In the genomic region with DNA sequence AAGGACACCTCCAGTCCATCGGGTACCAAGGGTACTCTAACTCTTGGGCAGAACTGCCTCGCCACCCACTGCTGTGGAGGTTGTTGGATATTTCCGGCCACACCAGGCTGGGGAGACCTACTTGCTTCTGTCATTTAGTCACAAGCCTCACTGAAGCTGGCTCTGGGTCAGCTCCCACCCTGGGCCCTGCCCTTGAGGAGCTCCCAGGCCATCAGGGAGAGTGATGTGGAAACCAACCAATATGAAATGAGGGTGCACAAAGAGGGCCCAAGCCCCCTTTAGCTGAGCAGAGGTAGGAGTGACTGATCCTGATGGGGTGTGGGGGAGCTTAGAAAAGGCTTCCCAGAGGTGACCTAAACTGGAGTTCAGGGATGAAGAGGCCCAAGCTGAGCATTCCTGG, we compare ENCODE assay signal across 18 cellular contexts. TPM values are rescaled to one million over a fixed set of nuclear protein-coding genes. Genes with fewer than 3 reads are reported as not detected.
DNase-seq lines count a peak whose midpoint lies in the region; TF ChIP-seq lines count a peak whose summit lies in the region.
"Had no signal": no experiment of that assay in that cellular context is flagged by ENCODE, and none has a peak within 500 bp of the region (broad histone marks: within the 10 kb centered on the region; RNA-seq: fewer than 3 reads in every experiment).

No MANE protein-coding gene starts in this region.

- H4K20me1 ChIP-seq in osteoblast (ENCODE audit: insufficient read depth, low read length), result no peaks in the 10 kb centered on the region

- H2AFZ ChIP-seq in osteoblast (ENCODE audit: low read length), result no peak overlapping the region

- no peak overlapping the region for H3K4me3 ChIP-seq in osteoblast (ENCODE audit: insufficient read depth, low read length)
- H3K4me3 ChIP-seq: A549; BLaER1 treated with 17β-estradiol and CSF1 and Interleukin-3, amounts not matched to agents 10 nM and 100 nM had no signal

- no peaks in the 10 kb centered on the region for H3K9me3 ChIP-seq in osteoblast (ENCODE audit: low read depth, low read length)
- H3K9me3 ChIP-seq: A549; BLaER1 treated with 17β-estradiol and CSF1 and Interleukin-3, amounts not matched to agents 10 nM and 100 nM; Caco-2 had no signal

- H3K4me1 ChIP-seq in osteoblast (ENCODE audit: insufficient read depth, low read length), result no peaks in the 10 kb centered on the region
- H3K4me1 ChIP-seq: A549; BLaER1 treated with 17β-estradiol and CSF1 and Interleukin-3, amounts not matched to agents 10 nM and 100 nM; Caco-2 had no signal

- no peaks in the 10 kb centered on the region for H3K79me2 ChIP-seq in osteoblast (ENCODE audit: insufficient read depth, low read length)

- DNase-seq in activated CD8-positive, alpha-beta memory T cell treated with anti-CD3 and anti-CD28 coated beads for 24 hours, result peak; percentile 42
- no peak for DNase-seq in activated CD8-positive, alpha-beta memory T cell treated with anti-CD3 and anti-CD28 coated beads, Interleukin-2, amount 50 U/mL, for 4 hours
- peak; percentile 38 for DNase-seq in activated CD8-positive, alpha-beta memory T cell treated with anti-CD3 and anti-CD28 coated beads, Interleukin-2, amount 50 U/mL, for 48 hours
- DNase-seq in osteoblast (ENCODE audit: insufficient read length, low spot score, missing footprints) (peak; percentile 9), NCI-H1417 treated with DMSO at 0.1 percent for 48 hours (lab: John Stamatoyannopoulos, UW) (no peak), anterior cingulate cortex (lab: John Stamatoyannopoulos, UW) (no peak)
- DNase-seq: AML-193; Caco-2; Calu3; CD4-positive, alpha-beta T cell; DMS79 treated with DMSO at 0.1 percent for 48 hours; GF-D8 had no signal

- TF ChIP-seq CTCF in osteoblast (IDR thresholded peaks at IDR 0.05; ENCODE audit: extremely low read depth, low read depth, low read length), result no peak

- H3K27me3 ChIP-seq in osteoblast (ENCODE audit: insufficient read depth, low read length), result no peaks in the 10 kb centered on the region
- H3K27me3 ChIP-seq: BLaER1 treated with 17β-estradiol and CSF1 and Interleukin-3, amounts not matched to agents 10 nM and 100 nM had no signal

- peaks cover 27% of the 10 kb centered on the region for H3K36me3 ChIP-seq in osteoblast (ENCODE audit: insufficient read depth, low read length)

- no peak overlapping the region for H3K4me2 ChIP-seq in osteoblast (ENCODE audit: insufficient read depth, low read length)
- H3K4me2 ChIP-seq: A549; BLaER1 treated with 17β-estradiol and CSF1 and Interleukin-3, amounts not matched to agents 10 nM and 100 nM had no signal

- H3K27ac ChIP-seq in osteoblast (ENCODE audit: low read depth, low read length), result no peak overlapping the region
- H3K27ac ChIP-seq: 22Rv1; A549; BLaER1 treated with 17β-estradiol and CSF1 and Interleukin-3, amounts not matched to agents 10 nM and 100 nM; C4-2B had no signal

RNA-seq across cellular contexts. Expression of a gene that starts 19.6 kb away (rescaled TPM):
- 6.2 and 7.4 TPM in 2 replicates for total RNA-seq in osteoblast
- total RNA-seq: CD4-positive, alpha-beta T cell; CD8-positive, alpha-beta T cell had no signal

RNA-seq across cellular contexts. Expression of a gene that starts 29.0 kb away (rescaled TPM):
- total RNA-seq in osteoblast, result 19.7 and 27.9 TPM in 2 replicates

RNA-seq across cellular contexts. Expression of a gene that starts 56.4 kb away (rescaled TPM):
- total RNA-seq in osteoblast, result not detected in 2 replicates
- total RNA-seq: A172 had no signal

Comparison
In these comparisons a context has a peak if more than half of its experiments do, and no peak if none do; other contexts are left out.
1. DNase-seq: peak in activated CD8-positive, alpha-beta memory T cell treated with anti-CD3 and anti-CD28 coated beads for 24 hours (single experiment), activated CD8-positive, alpha-beta memory T cell treated with anti-CD3 and anti-CD28 coated beads, Interleukin-2, amount 50 U/mL, for 48 hours (single experiment) and osteoblast (single experiment); none in activated CD8-positive, alpha-beta memory T cell treated with anti-CD3 and anti-CD28 coated beads, Interleukin-2, amount 50 U/mL, for 4 hours (single experiment), NCI-H1417 treated with DMSO at 0.1 percent for 48 hours (single experiment) and anterior cingulate cortex (0 of 58).